Comparison of ENCODE assay signal across 11 cellular contexts in genomic region chr10:60388709-60389241, GRCh38. TPM values are rescaled to one million over a fixed set of nuclear protein-coding genes. Genes with fewer than 3 reads are reported as not detected.
DNase-seq lines count a peak whose midpoint lies in the region; FAIRE-seq and TF ChIP-seq lines count a peak whose summit lies in the region.
"Had no signal": no experiment of that assay in that cellular context is flagged by ENCODE, and none has a peak within 500 bp of the region (broad histone marks: within the 10 kb centered on the region; RNA-seq: fewer than 3 reads in every experiment).

No MANE protein-coding gene starts in this region.

- FAIRE-seq in kidney (lab: Jason Lieb, UNC) = no peak

- H3K9me3 Mint-ChIP-seq in neural crest cell = no peaks in the 10 kb centered on the region
- H3K9me3 Mint-ChIP-seq: CD8-positive, alpha-beta memory T cell had no signal

- DNase-seq in NAMALWA (ENCODE audit: low spot score) (peak; percentile 11), neural crest cell (ENCODE audit: low read depth, low spot score) (no peak), GOT3 (lab: John Stamatoyannopoulos, UW) (no peak), kidney (no peak), SKM-1 (lab: John Stamatoyannopoulos, UW; ENCODE audit: unreplicated experiment) (no peak), T1000 (lab: John Stamatoyannopoulos, UW) (no peak)
- DNase-seq: CD8-positive, alpha-beta memory T cell; effector CD8-positive, alpha-beta T cell; NCI-H446 treated with DMSO at 0.1 percent for 48 hours had no signal

- no peaks in the 10 kb centered on the region for H3K36me3 ChIP-seq in kidney (ENCODE audit: control insufficient read depth in 1 of 2, insufficient read depth in 2 of 2, low read length in 2 of 2)

- H3K9ac ChIP-seq in kidney (ENCODE audit: low read length in 2 of 2) = no peak overlapping the region

- H3K9me3 ChIP-seq in kidney (ENCODE audit: control insufficient read depth in 1 of 2, low read length in 2 of 2) = no peaks in the 10 kb centered on the region

- peaks cover 7 to 10% of the 10 kb centered on the region in 2 donors for H3K4me1 ChIP-seq in kidney (ENCODE audit: control insufficient read depth in 1 of 2, insufficient read depth in 1 of 2, low read depth in 1 of 2, low read length in 2 of 2)

- TF ChIP-seq CTCF in C4-2B (conservative IDR thresholded peaks at IDR 0.05) = no peak
- no peak for TF ChIP-seq CTCF in neural crest cell (conservative IDR thresholded peaks at IDR 0.05)
- no peak for TF ChIP-seq CTCF in kidney (IDR thresholded peaks at IDR 0.05; ENCODE audit: borderline replicate concordance, extremely low read depth, insufficient read depth)

- H3K36me3 Mint-ChIP-seq in neural crest cell (ENCODE audit: low read depth) = no peaks in the 10 kb centered on the region

- peak overlapping the region; percentile 68 for H3K27ac Mint-ChIP-seq in neural crest cell (ENCODE audit: unreplicated experiment)

- peak overlapping the region; percentile 68; the same call in 1 of the 2 replicates for H3K27ac ChIP-seq in C4-2B
- peak overlapping the region; percentile 82 for H3K27ac ChIP-seq in cingulate gyrus (ENCODE audit: low read depth, low read length)
- no peak overlapping the region for H3K27ac ChIP-seq in kidney (ENCODE audit: low read depth in 2 of 2, low read length in 2 of 2)

- intact Hi-C loops in kidney (cut with DNase I) = no loop called here

- H3K4me1 Mint-ChIP-seq in neural crest cell = peaks cover 44% of the 10 kb centered on the region

- no peak overlapping the region for H3K4me3 ChIP-seq in kidney (ENCODE audit: low read length in 2 of 2)

- no peaks in the 10 kb centered on the region for H3K27me3 Mint-ChIP-seq in neural crest cell (ENCODE audit: low read depth)

- H3K4me3 Mint-ChIP-seq in neural crest cell = peak overlapping the region; percentile 23
- H3K4me3 Mint-ChIP-seq: CD8-positive, alpha-beta memory T cell had no signal

RNA-seq across cellular contexts. Expression of gene ANK3, which starts 0.9 kb away (rescaled TPM):
- 44.6 and 45.2 TPM in 2 replicates for total RNA-seq in neural crest cell
- 214 TPM for total RNA-seq in kidney
- polyA plus RNA-seq in kidney (ENCODE audit: insufficient read depth, low read depth, low replicate concordance) = 38.2 TPM

Comparison
In these comparisons a context has a peak if more than half of its experiments do, and no peak if none do; other contexts are left out.
1. H3K27ac ChIP-seq: peak in C4-2B (single experiment) and cingulate gyrus (single experiment); none in kidney (0 of 2).